Comparison of ENCODE assay signal across 1 cellular context in genomic region chr2:44836916-44837315, GRCh38.
TF ChIP-seq lines count a peak whose summit lies in the region.

No MANE protein-coding gene starts in this region.

TF ChIP-seq in GM12878, 131 proteins besides CTCF, POLR2A, EP300 and RAD21 (continued from another document):
- TF ChIP-seq ZBTB11 (CRISPR knock-in tag; IDR thresholded peaks at IDR 0.05) (no peak), JUND (IDR thresholded peaks at IDR 0.05; ENCODE audit: low read depth, low read length) (no peak), HDAC2 (IDR thresholded peaks at IDR 0.05) (no peak), NFYA (IDR thresholded peaks at IDR 0.05; ENCODE audit: borderline replicate concordance, low read depth, low read length) (no peak)
